8 cellular contexts compared by ENCODE assay signal in the genomic region with DNA sequence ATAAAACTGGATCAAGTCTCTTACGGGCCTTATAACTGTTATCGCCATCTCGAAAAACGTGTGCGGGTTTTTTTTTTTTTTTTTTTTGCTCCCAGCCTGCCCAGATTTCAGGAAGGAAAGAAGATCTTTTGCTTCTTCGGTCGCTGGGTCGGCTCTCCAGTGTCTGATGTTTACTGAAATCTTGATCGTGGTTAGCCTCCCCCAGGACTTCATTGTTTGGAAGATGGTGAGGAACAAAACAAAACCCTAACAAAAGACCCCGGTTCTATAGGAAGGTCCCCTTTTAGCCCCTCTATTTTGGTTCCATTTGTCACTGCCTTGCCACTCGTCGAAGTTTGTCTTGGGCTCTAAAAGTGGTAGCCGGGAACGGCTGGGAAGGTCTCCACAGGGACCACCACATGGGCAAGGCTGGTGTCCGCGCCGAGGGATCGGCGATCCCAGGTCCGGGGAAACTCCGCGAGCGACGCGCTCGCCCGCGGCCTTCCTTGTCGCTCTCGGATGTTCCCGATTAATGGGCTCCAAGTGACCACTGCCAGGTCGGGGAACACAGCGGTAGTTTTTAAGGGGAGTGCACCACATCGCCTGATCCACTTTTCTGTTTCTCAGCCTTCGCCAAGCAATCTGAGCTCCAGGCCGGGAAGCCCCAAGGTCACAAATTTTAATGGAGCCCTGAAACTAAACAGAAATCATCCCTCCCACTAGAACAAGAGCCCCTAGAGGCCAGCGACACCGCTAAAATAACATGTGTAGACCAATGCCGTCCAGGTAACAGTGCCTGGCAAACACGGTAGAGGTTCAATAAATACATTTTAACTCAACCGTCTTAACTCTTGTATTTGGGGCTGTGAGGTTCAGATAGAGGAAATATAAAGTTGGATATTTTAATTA. TPM values are rescaled to one million over a fixed set of nuclear protein-coding genes. Genes with fewer than 3 reads are reported as not detected.
DNase-seq lines count a peak whose midpoint lies in the region; ATAC-seq and TF ChIP-seq lines count a peak whose summit lies in the region.

No MANE protein-coding gene starts in this region.

- peak overlapping the region; percentile 86 to 92 for H3K9ac ChIP-seq in colonic mucosa (ENCODE audit: low read depth in 2 of 2, low read length in 2 of 2)

- ATAC-seq in HG02840 (IDR thresholded peaks at IDR 0.05; ENCODE audit: low FRiP score, unreplicated experiment) (peak; percentile 19), left lobe of liver (peak; percentile 64)

- TF ChIP-seq CTCF in colonic mucosa (IDR thresholded peaks at IDR 0.05) = peak; percentile 30

- intact Hi-C loops in colonic mucosa (cut with DNase I) = loop anchor here (2.0 to 5.0 kb wide), 2 partner anchors 46 to 58 kb away; no protein-coding TSS in a partner anchor

- DNase-seq in NCI-H1436 (lab: John Stamatoyannopoulos, UW) = peak; percentile 56
- no peak for DNase-seq in NCI-H1436 treated with DMSO at 0.1 percent for 48 hours (lab: John Stamatoyannopoulos, UW)
- peak; percentile 70 for DNase-seq in NCI-H2227 (lab: John Stamatoyannopoulos, UW; ENCODE audit: unreplicated experiment)
- peak; percentile 30 for DNase-seq in activated CD4-positive, alpha-beta T cell treated with anti-CD3 and anti-CD28 coated beads for 1 hour
- peak; percentile 59 for DNase-seq in colonic mucosa
- peak; percentile 70 for DNase-seq in left lobe of liver (ENCODE audit: low spot score)
- peak; percentile 16 to 28 for DNase-seq in stimulated activated CD4-positive, alpha-beta T cell treated with anti-CD3 and anti-CD28 coated beads, Interleukin-2, amount 100 ng/mL, for 48 hours

- no peaks in the 10 kb centered on the region for H3K36me3 ChIP-seq in colonic mucosa

- peak overlapping the region; percentile 99 for H3K27ac ChIP-seq in colonic mucosa

- H3K4me3 ChIP-seq in colonic mucosa = peak overlapping the region; percentile 70

- H3K27me3 ChIP-seq in colonic mucosa = no peaks in the 10 kb centered on the region

- peaks cover 3% of the 10 kb centered on the region for H3K4me1 ChIP-seq in colonic mucosa

- no peaks in the 10 kb centered on the region for H3K9me3 ChIP-seq in colonic mucosa

RNA-seq across cellular contexts. Expression of gene TRIM27, which starts 27.0 kb away (rescaled TPM):
- 10 to 100 TPM; 26.9 to 47.7 TPM for total RNA-seq in colonic mucosa
- 34.3 TPM for total RNA-seq in left lobe of liver
